Comparison of ENCODE assay signal across 14 cellular contexts in the genomic region with DNA sequence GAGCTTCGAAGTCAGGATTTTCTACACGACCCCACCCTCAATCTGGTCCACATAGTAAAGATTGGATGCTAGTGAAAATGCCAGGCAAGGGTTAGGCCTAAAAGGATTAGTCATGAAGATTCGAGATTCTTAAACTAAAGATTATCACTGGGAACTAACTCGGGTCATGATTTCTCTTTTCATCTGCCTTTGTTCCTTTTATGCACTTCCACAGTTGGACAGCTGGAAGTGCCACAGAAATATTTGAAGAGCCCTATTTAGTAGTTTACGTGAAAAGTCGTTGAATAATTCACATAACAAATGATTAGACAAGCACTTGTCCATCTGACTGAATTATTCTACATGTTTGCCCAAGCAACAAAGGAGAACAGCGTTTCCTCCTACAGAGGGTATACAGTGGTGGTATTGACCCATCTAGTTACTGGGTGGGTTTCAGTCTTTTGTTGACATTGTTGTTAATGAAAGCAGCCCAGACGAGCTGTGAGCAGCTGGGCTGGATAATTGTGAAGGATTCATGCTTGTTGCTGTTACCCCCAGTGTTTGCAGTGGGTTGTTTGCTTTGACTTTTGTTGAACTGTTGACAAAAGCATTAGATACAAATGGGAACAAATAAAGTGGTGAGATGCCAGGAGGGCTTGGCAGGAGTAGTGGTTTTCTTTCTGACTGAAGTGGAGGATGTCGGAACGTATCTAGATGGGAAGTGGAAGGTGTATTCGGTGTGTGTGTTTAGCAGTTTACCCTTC.
DNase-seq lines count a peak whose midpoint lies in the region; ATAC-seq and TF ChIP-seq lines count a peak whose summit lies in the region.
"Had no signal": no experiment of that assay in that cellular context is flagged by ENCODE, and none has a peak within 500 bp of the region (broad histone marks: within the 10 kb centered on the region; RNA-seq: fewer than 3 reads in every experiment).

No MANE protein-coding gene starts in this region.

- H3K4me3 ChIP-seq in thyroid gland (replicated peaks in 1 of 3), result no peak overlapping the region
- H3K4me3 ChIP-seq: sigmoid colon, thoracic aorta had no signal

- intact Hi-C loops in thyroid gland (cut with DNase I), result no loop called here
- intact Hi-C loops in natural killer cell (cut with micrococcal nuclease), result no loop called here

- H3K9me3 Mint-ChIP-seq in glutamatergic neuron (ENCODE audit: unreplicated experiment) (peaks cover 6% of the 10 kb centered on the region), natural killer cell (no peaks in the 10 kb centered on the region)

- H3K4me1 ChIP-seq in thyroid gland, result peaks cover 10 to 20% of the 10 kb centered on the region in 2 donors

- DNase-seq in NCI-H2107 treated with DMSO at 0.1 percent for 48 hours (lab: John Stamatoyannopoulos, UW; ENCODE audit: unreplicated experiment) (peak; percentile 90), NCI-H2107 (lab: John Stamatoyannopoulos, UW) (no peak), NCI-H510A treated with DMSO at 0.1 percent for 48 hours (lab: John Stamatoyannopoulos, UW) (peak; percentile 98), glutamatergic neuron (no peak), thyroid gland (peak; percentile 70 to 79), activated gamma-delta T cell treated with Interleukin-2 at 50 U/mL for 16 hours (no peak), natural killer cell (no peak)
- DNase-seq: activated T-cell treated with anti-CD3 and anti-CD28 coated beads for 4 hours, DND-41, hippocampal formation, sigmoid colon had no signal

- H3K36me3 Mint-ChIP-seq in glutamatergic neuron (ENCODE audit: unreplicated experiment) (no peaks in the 10 kb centered on the region), natural killer cell (no peaks in the 10 kb centered on the region)

- no peaks in the 10 kb centered on the region for H3K9me3 ChIP-seq in thyroid gland
- H3K9me3 ChIP-seq: sigmoid colon, thoracic aorta had no signal

- H3K27ac Mint-ChIP-seq in glutamatergic neuron (ENCODE audit: unreplicated experiment), result peak overlapping the region; percentile 36
- H3K27ac Mint-ChIP-seq in natural killer cell, result peak overlapping the region in 1 of 2 donors; percentile 17

- whole genome bisulfite sequencing in thyroid gland, 2 donors, result 51 to 53% methylated on average over 11 of the region's 11 CpGs

- TF ChIP-seq CTCF in glutamatergic neuron (IDR thresholded peaks at IDR 0.05; ENCODE audit: partially characterized antibody, unreplicated experiment) (no peak), thyroid gland (IDR thresholded peaks at IDR 0.05) (peak in 1 of 6 experiments; percentile 26), natural killer cell (IDR thresholded peaks at IDR 0.05) (no peak)

- no peak for ATAC-seq in natural killer cell
- no peak for ATAC-seq in GM18909 (IDR thresholded peaks at IDR 0.05; ENCODE audit: poor library complexity, unreplicated experiment)

- H3K4me3 Mint-ChIP-seq in glutamatergic neuron (ENCODE audit: unreplicated experiment), result no peak overlapping the region
- no peak overlapping the region for H3K4me3 Mint-ChIP-seq in natural killer cell

- no peaks in the 10 kb centered on the region for H3K27me3 ChIP-seq in thyroid gland
- H3K27me3 ChIP-seq: sigmoid colon had no signal

- H3K36me3 ChIP-seq in thyroid gland, result no peaks in the 10 kb centered on the region
- H3K36me3 ChIP-seq: sigmoid colon, thoracic aorta had no signal

- H3K4me1 Mint-ChIP-seq in glutamatergic neuron (ENCODE audit: low read depth, unreplicated experiment) (peaks cover 44% of the 10 kb centered on the region), natural killer cell (peaks cover 56 to 58% of the 10 kb centered on the region in 2 donors)

- H3K27me3 Mint-ChIP-seq in glutamatergic neuron (ENCODE audit: unreplicated experiment), result peaks cover 2% of the 10 kb centered on the region
- no peaks in the 10 kb centered on the region for H3K27me3 Mint-ChIP-seq in natural killer cell (ENCODE audit: low read depth in 2 of 2)

- no peak for TF ChIP-seq POLR2A in thyroid gland (IDR thresholded peaks at IDR 0.05)

- peak overlapping the region; percentile 23 to 55 (median 26) for H3K27ac ChIP-seq in thyroid gland
- H3K27ac ChIP-seq: sigmoid colon, thoracic aorta, VCaP had no signal

Comparison
In these comparisons a context has a peak if more than half of its experiments do, and no peak if none do; other contexts are left out.
1. DNase-seq: peak in NCI-H2107 treated with DMSO at 0.1 percent for 48 hours (single experiment), NCI-H510A treated with DMSO at 0.1 percent for 48 hours (single experiment) and thyroid gland (2 of 2); none in NCI-H2107 (single experiment), glutamatergic neuron (single experiment), activated gamma-delta T cell treated with Interleukin-2 at 50 U/mL for 16 hours (single experiment) and natural killer cell (single experiment).